In genomic region chr2:141475801-141476200, GRCh38 we compare ENCODE assay signal across 23 cellular contexts.
"Had no signal": no experiment of that assay in that cellular context is flagged by ENCODE, and none has a peak within 500 bp of the region (broad histone marks: within the 10 kb centered on the region; RNA-seq: fewer than 3 reads in every experiment).

No MANE protein-coding gene starts in this region.

- H3K9me3 ChIP-seq: left ventricle myocardium inferior, mucosa of descending colon, ovary, right atrium auricular region, right lobe of liver, tibial nerve, upper lobe of left lung, vagina had no signal

- H3K27ac Mint-ChIP-seq: immature natural killer cell; naive thymus-derived CD4-positive, alpha-beta T cell; natural killer cell treated with Interleukin-12 subunit alpha and Interleukin-12 subunit beta and Interleukin-15 and Interleukin-18, amount 100 ng/mL, for 72 hours; progenitor cell of endocrine pancreas; stimulated activated memory B cell treated with anti-CD40 and anti-IgM and Interleukin-4, amounts not matched to agents 10 μg/mL and 1 μg/mL and 100 μg/mL, for 72 hours; stimulated activated naive CD8-positive, alpha-beta T cell treated with anti-CD3 and anti-CD28 coated beads, Interleukin-15, amount 100 ng/mL, for 72 hours had no signal

- H3K27me3 ChIP-seq: ovary, right atrium auricular region, right lobe of liver, tibial nerve, upper lobe of left lung, vagina had no signal

- H3K36me3 Mint-ChIP-seq: immature natural killer cell; naive thymus-derived CD4-positive, alpha-beta T cell; natural killer cell treated with Interleukin-12 subunit alpha and Interleukin-12 subunit beta and Interleukin-15 and Interleukin-18, amount 100 ng/mL, for 72 hours; stimulated activated memory B cell treated with anti-CD40 and anti-IgM and Interleukin-4, amounts not matched to agents 10 μg/mL and 1 μg/mL and 100 μg/mL, for 72 hours had no signal

- H3K27me3 Mint-ChIP-seq: naive thymus-derived CD4-positive, alpha-beta T cell; natural killer cell treated with Interleukin-12 subunit alpha and Interleukin-12 subunit beta and Interleukin-15 and Interleukin-18, amount 100 ng/mL, for 72 hours; progenitor cell of endocrine pancreas; stimulated activated memory B cell treated with anti-CD40 and anti-IgM and Interleukin-4, amounts not matched to agents 10 μg/mL and 1 μg/mL and 100 μg/mL, for 72 hours; stimulated activated naive CD8-positive, alpha-beta T cell treated with anti-CD3 and anti-CD28 coated beads, Interleukin-15, amount 100 ng/mL, for 72 hours had no signal

- H3K4me1 ChIP-seq: left ventricle myocardium inferior, right atrium auricular region, right lobe of liver, tibial nerve, upper lobe of left lung, vagina had no signal

- H3K9me3 Mint-ChIP-seq: stimulated activated memory B cell treated with anti-CD40 and anti-IgM and Interleukin-4, amounts not matched to agents 10 μg/mL and 1 μg/mL and 100 μg/mL, for 72 hours; stimulated activated naive CD8-positive, alpha-beta T cell treated with anti-CD3 and anti-CD28 coated beads, Interleukin-15, amount 100 ng/mL, for 72 hours had no signal

- H3K4me3 Mint-ChIP-seq: immature natural killer cell; naive thymus-derived CD4-positive, alpha-beta T cell; natural killer cell treated with Interleukin-12 subunit alpha and Interleukin-12 subunit beta and Interleukin-15 and Interleukin-18, amount 100 ng/mL, for 72 hours; stimulated activated memory B cell treated with anti-CD40 and anti-IgM and Interleukin-4, amounts not matched to agents 10 μg/mL and 1 μg/mL and 100 μg/mL, for 72 hours; stimulated activated naive CD8-positive, alpha-beta T cell treated with anti-CD3 and anti-CD28 coated beads, Interleukin-15, amount 100 ng/mL, for 72 hours had no signal

- DNase-seq: hypothalamus; immature natural killer cell; left ventricle myocardium inferior; midbrain; mucosa of descending colon; naive thymus-derived CD4-positive, alpha-beta T cell; ovary; right lobe of liver; stimulated activated CD4-positive, alpha-beta T cell treated with anti-CD3 and anti-CD28 coated beads, Interleukin-1b, Interleukin-23, amount 100 ng/mL, for 48 hours; stimulated activated CD4-positive, alpha-beta T cell treated with anti-CD3 and anti-CD28 coated beads, Interleukin-2, amount 100 ng/mL, for 48 hours; stimulated activated CD4-positive, alpha-beta T cell treated with anti-CD3 and anti-CD28 coated beads, Interleukin-4, amount 100 ng/mL, for 4 hours; stimulated activated CD8-positive, alpha-beta memory T cell treated with anti-CD3 and anti-CD28 coated beads, Interleukin-4, amount 100 ng/mL, for 48 hours; stimulated activated naive CD4-positive, alpha-beta T cell treated with Interleukin-2 at 50 U/mL for 16 hours; stimulated activated naive CD8-positive, alpha-beta T cell treated with anti-CD3 and anti-CD28 coated beads, Interleukin-15, amount 100 ng/mL, for 72 hours had no signal

- H3K27ac ChIP-seq: left ventricle myocardium inferior, ovary, right atrium auricular region, right lobe of liver, tibial nerve, upper lobe of left lung, vagina had no signal

- H3K4me1 Mint-ChIP-seq: immature natural killer cell; naive thymus-derived CD4-positive, alpha-beta T cell; stimulated activated memory B cell treated with anti-CD40 and anti-IgM and Interleukin-4, amounts not matched to agents 10 μg/mL and 1 μg/mL and 100 μg/mL, for 72 hours; stimulated activated naive CD8-positive, alpha-beta T cell treated with anti-CD3 and anti-CD28 coated beads, Interleukin-15, amount 100 ng/mL, for 72 hours had no signal

- H3K36me3 ChIP-seq: left ventricle myocardium inferior, ovary, right atrium auricular region, right lobe of liver, tibial nerve, upper lobe of left lung, vagina had no signal

- ATAC-seq: mucosa of descending colon; naive thymus-derived CD4-positive, alpha-beta T cell; natural killer cell treated with Interleukin-12 subunit alpha and Interleukin-12 subunit beta and Interleukin-15 and Interleukin-18, amount 100 ng/mL, for 72 hours; right lobe of liver; stimulated activated memory B cell treated with anti-CD40 and anti-IgM and Interleukin-4, amounts not matched to agents 10 μg/mL and 1 μg/mL and 100 μg/mL, for 72 hours; stimulated activated naive CD8-positive, alpha-beta T cell treated with anti-CD3 and anti-CD28 coated beads, Interleukin-15, amount 100 ng/mL, for 72 hours had no signal

- H3K4me3 ChIP-seq: left ventricle myocardium inferior, lung, mucosa of descending colon, ovary, right atrium auricular region, right lobe of liver, smooth muscle cell, tibial nerve, upper lobe of left lung, vagina had no signal

- H3K4me2 ChIP-seq: smooth muscle cell had no signal
